In genomic region chr3:146092230-146092629, GRCh38 we compare ENCODE assay signal across 20 cellular contexts.
DNase-seq lines count a peak whose midpoint lies in the region; TF ChIP-seq lines count a peak whose summit lies in the region.
"Had no signal": no experiment of that assay in that cellular context is flagged by ENCODE, and none has a peak within 500 bp of the region (broad histone marks: within the 10 kb centered on the region; RNA-seq: fewer than 3 reads in every experiment).

No MANE protein-coding gene starts in this region.

- H2AFZ ChIP-seq in mammary epithelial cell (ENCODE audit: low read depth, low read length): no peak overlapping the region
- H2AFZ ChIP-seq: neural progenitor cell had no signal

- dilution Hi-C loops in mammary epithelial cell (cut with HindIII; ENCODE audit: low sequenced_read_pairs): no loop called here

- H3K36me3 ChIP-seq in adipocyte (ENCODE audit: control insufficient read depth, insufficient read depth, low read length, severe bottlenecking) (no peaks in the 10 kb centered on the region), mammary epithelial cell (ENCODE audit: insufficient read depth, low read length) (peaks cover 2% of the 10 kb centered on the region)
- H3K36me3 ChIP-seq: neural progenitor cell had no signal

- H3K9me3 Mint-ChIP-seq in nephron progenitor cell: peaks cover 15% of the 10 kb centered on the region
- H3K9me3 Mint-ChIP-seq: activated naive CD8-positive, alpha-beta T cell treated with anti-CD3 and anti-CD28 coated beads, Interleukin-2, amount 50 U/mL, for 24 hours; activated T-helper 17 cell treated with anti-CD3 and anti-CD28 coated beads, Interleukin-2, amount 50 U/mL, for 72 hours; CD4-positive, alpha-beta T cell; central memory CD8-positive, alpha-beta T cell had no signal

- H3K9me3 ChIP-seq in adipocyte (ENCODE audit: control insufficient read depth, low read length): no peaks in the 10 kb centered on the region
- no peaks in the 10 kb centered on the region for H3K9me3 ChIP-seq in mammary epithelial cell (replicated peaks; ENCODE audit: insufficient read depth, low read length)
- H3K9me3 ChIP-seq: sigmoid colon, SJSA1 had no signal

- no peak overlapping the region for H3K4me3 Mint-ChIP-seq in nephron progenitor cell
- H3K4me3 Mint-ChIP-seq: activated naive CD8-positive, alpha-beta T cell treated with anti-CD3 and anti-CD28 coated beads, Interleukin-2, amount 50 U/mL, for 24 hours; activated T-helper 17 cell treated with anti-CD3 and anti-CD28 coated beads, Interleukin-2, amount 50 U/mL, for 72 hours; CD4-positive, alpha-beta T cell; central memory CD8-positive, alpha-beta T cell; neural progenitor cell had no signal

- BruUV-seq in mammary epithelial cell (replicated peaks; lab: Mats Ljungman, UMichigan): no TSS peak

- no peak overlapping the region for H3K4me2 ChIP-seq in mammary epithelial cell (ENCODE audit: insufficient read depth, low read depth, low read length)
- H3K4me2 ChIP-seq: neural progenitor cell had no signal

- 100% methylated on average over 1 of the region's 1 CpG for WGBS in mammary epithelial cell (ENCODE audit: low coverage, missing lambda C conversion rate)

- TF ChIP-seq CTCF in fibroblast of mammary gland (conservative IDR thresholded peaks at IDR 0.05; ENCODE audit: control insufficient read depth, insufficient read depth, low read depth, low read length): no peak
- no peak for TF ChIP-seq CTCF in nephron progenitor cell (IDR thresholded peaks at IDR 0.05)
- no peak for TF ChIP-seq CTCF in mammary epithelial cell (conservative IDR thresholded peaks at IDR 0.05 in 1 of 2, IDR thresholded peaks at IDR 0.05 in 1 of 2; ENCODE audit: extremely low read depth in 1 of 2, insufficient read depth in 1 of 2, low read depth in 1 of 2, low read length in 2 of 2)

- CTCF ChIA-PET in mammary epithelial cell (lab: Charles Lee; ENCODE audit: low non-redundant PET): no interaction called here

- peak overlapping the region; percentile 71 for H3K27ac Mint-ChIP-seq in nephron progenitor cell
- H3K27ac Mint-ChIP-seq: activated naive CD8-positive, alpha-beta T cell treated with anti-CD3 and anti-CD28 coated beads, Interleukin-2, amount 50 U/mL, for 24 hours; activated T-helper 17 cell treated with anti-CD3 and anti-CD28 coated beads, Interleukin-2, amount 50 U/mL, for 72 hours; CD4-positive, alpha-beta T cell; neural progenitor cell had no signal

- H3K27me3 ChIP-seq in adipocyte (replicated peaks; ENCODE audit: control insufficient read depth, insufficient read depth, low read length): no peaks in the 10 kb centered on the region
- H3K27me3 ChIP-seq in mammary epithelial cell (ENCODE audit: insufficient read depth, low read length): no peaks in the 10 kb centered on the region
- H3K27me3 ChIP-seq: neural progenitor cell, sigmoid colon, SJSA1 had no signal

- H3K4me1 ChIP-seq in adipocyte (ENCODE audit: control insufficient read depth, insufficient read depth, low read length) (peaks cover 15% of the 10 kb centered on the region), mammary epithelial cell (ENCODE audit: insufficient read depth, low read length) (peaks cover 4% of the 10 kb centered on the region)
- H3K4me1 ChIP-seq: neural progenitor cell, SJSA1 had no signal

- peaks cover 19% of the 10 kb centered on the region for H3K36me3 Mint-ChIP-seq in nephron progenitor cell (ENCODE audit: low read depth)

- H3K4me1 Mint-ChIP-seq in nephron progenitor cell: no peaks in the 10 kb centered on the region
- H3K4me1 Mint-ChIP-seq: activated naive CD8-positive, alpha-beta T cell treated with anti-CD3 and anti-CD28 coated beads, Interleukin-2, amount 50 U/mL, for 24 hours; activated T-helper 17 cell treated with anti-CD3 and anti-CD28 coated beads, Interleukin-2, amount 50 U/mL, for 72 hours; central memory CD8-positive, alpha-beta T cell; neural progenitor cell had no signal

- no peaks in the 10 kb centered on the region for H4K20me1 ChIP-seq in mammary epithelial cell (ENCODE audit: insufficient read depth, low read length)

- no peak overlapping the region for H3K27ac ChIP-seq in mammary epithelial cell (ENCODE audit: insufficient read depth, low read depth, low read length)
- H3K27ac ChIP-seq: neural progenitor cell, sigmoid colon, SJSA1 had no signal

- intact Hi-C loops in mammary epithelial cell (cut with micrococcal nuclease): no loop called here

- DNase-seq in EH (ENCODE audit: low read depth): peak; percentile 28
- DNase-seq in adipocyte (ENCODE audit: low read depth): peak; percentile 25
- peak; percentile 47 for DNase-seq in fibroblast of mammary gland (ENCODE audit: low read depth)
- no peak for DNase-seq in nephron progenitor cell
- DNase-seq in NCI-H1105 treated with DMSO at 0.1 percent for 48 hours (lab: John Stamatoyannopoulos, UW): no peak
- DNase-seq in activated T-cell treated with anti-CD3 and anti-CD28 coated beads, Interleukin-2, amount 50 U/mL, for 48 hours: no peak
- no peak for DNase-seq in DMS 273 (lab: John Stamatoyannopoulos, UW; ENCODE audit: unreplicated experiment)
- DNase-seq in mammary epithelial cell: no peak
- DNase-seq: activated naive CD8-positive, alpha-beta T cell treated with anti-CD3 and anti-CD28 coated beads, Interleukin-2, amount 50 U/mL, for 24 hours; CD4-positive, alpha-beta T cell; EL; glutamatergic neuron; NCI-H2029 treated with DMSO at 0.1 percent for 48 hours; NCI-H524; sigmoid colon; stimulated activated CD4-positive, alpha-beta T cell treated with anti-CD3 and anti-CD28 coated beads, Interleukin-2, amount 100 ng/mL, for 24 hours had no signal

- no peaks in the 10 kb centered on the region for H3K27me3 Mint-ChIP-seq in nephron progenitor cell (ENCODE audit: low read depth, poor library complexity)
- H3K27me3 Mint-ChIP-seq: activated naive CD8-positive, alpha-beta T cell treated with anti-CD3 and anti-CD28 coated beads, Interleukin-2, amount 50 U/mL, for 24 hours; activated T-helper 17 cell treated with anti-CD3 and anti-CD28 coated beads, Interleukin-2, amount 50 U/mL, for 72 hours; CD4-positive, alpha-beta T cell; central memory CD8-positive, alpha-beta T cell had no signal

- H3K9ac ChIP-seq in adipocyte (ENCODE audit: low read length) (no peak overlapping the region), mammary epithelial cell (ENCODE audit: insufficient read depth, low read length) (no peak overlapping the region)
- H3K9ac ChIP-seq: neural progenitor cell had no signal

- in situ Hi-C loops in mammary epithelial cell (cut with MboI; ENCODE audit: low sequenced_read_pairs in 2 of 2): no loop called here

- no peak overlapping the region for H3K4me3 ChIP-seq in adipocyte (ENCODE audit: low read length)
- H3K4me3 ChIP-seq in fibroblast of mammary gland (ENCODE audit: control insufficient read depth, low read depth, low read length): no peak overlapping the region
- no peak overlapping the region for H3K4me3 ChIP-seq in mammary epithelial cell (replicated peaks in 1 of 3; ENCODE audit: insufficient read depth in 1 of 3, low read depth in 2 of 3, low read length in 3 of 3)
- H3K4me3 ChIP-seq: neural progenitor cell, sigmoid colon, SJSA1 had no signal

- H3K79me2 ChIP-seq in mammary epithelial cell (ENCODE audit: insufficient read depth, low read length): peaks cover 3% of the 10 kb centered on the region

Comparison
In these comparisons a context has a peak if more than half of its experiments do, and no peak if none do; other contexts are left out.
1. DNase-seq: peak in EH (single experiment), adipocyte (single experiment) and fibroblast of mammary gland (single experiment); none in nephron progenitor cell (single experiment), NCI-H1105 treated with DMSO at 0.1 percent for 48 hours (single experiment), activated T-cell treated with anti-CD3 and anti-CD28 coated beads, Interleukin-2, amount 50 U/mL, for 48 hours (0 of 2), DMS 273 (single experiment) and mammary epithelial cell (single experiment).